In the genomic region with DNA sequence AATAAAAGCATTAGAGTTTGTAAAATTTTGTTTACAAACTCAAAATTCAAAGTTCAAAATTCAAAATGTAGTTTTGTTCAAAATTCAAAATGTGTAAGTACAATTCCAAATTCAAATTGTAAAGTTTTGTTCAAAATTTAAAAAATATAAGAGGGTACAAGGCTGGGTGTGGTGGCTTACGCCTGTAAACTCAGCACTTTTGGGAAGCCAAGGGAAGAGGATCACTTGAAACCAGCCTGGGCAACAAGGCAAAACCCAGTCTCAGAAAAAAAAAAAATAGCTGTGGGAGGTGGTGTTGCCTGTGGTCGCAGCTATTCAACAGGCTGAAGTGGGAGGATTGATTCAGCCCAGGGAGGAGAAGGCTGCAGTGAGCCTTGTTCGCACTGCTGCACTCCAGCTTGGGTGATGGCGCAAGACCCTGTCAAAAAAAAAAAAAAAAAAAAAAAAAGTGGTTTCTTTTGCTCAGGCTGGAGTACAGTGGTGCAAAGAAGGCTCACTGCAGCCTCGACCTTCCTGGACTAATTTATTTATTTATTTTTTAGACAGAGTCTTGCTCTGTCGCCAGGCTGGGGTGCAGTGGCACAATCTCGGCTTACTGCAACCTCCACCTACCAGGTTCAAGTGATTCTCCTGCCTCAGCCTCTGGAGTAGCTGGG, we compare ENCODE assay signal across 9 cellular contexts. TPM values are rescaled to one million over a fixed set of nuclear protein-coding genes. Genes with fewer than 3 reads are reported as not detected.
DNase-seq lines count a peak whose midpoint lies in the region; ATAC-seq, FAIRE-seq and TF ChIP-seq lines count a peak whose summit lies in the region.
"Had no signal": no experiment of that assay in that cellular context is flagged by ENCODE, and none has a peak within 500 bp of the region (broad histone marks: within the 10 kb centered on the region; RNA-seq: fewer than 3 reads in every experiment).

No MANE protein-coding gene starts in this region.

- no peaks in the 10 kb centered on the region for H3K9me1 ChIP-seq in K562 (ENCODE audit: control insufficient read depth, insufficient read depth, low read length)

- no peak overlapping the region for H3K9ac ChIP-seq in K562 (ENCODE audit: insufficient read depth in 1 of 2, low read depth in 2 of 2, low read length in 2 of 2)
- H3K9ac ChIP-seq: KMS-11 had no signal

- H3K36me3 ChIP-seq in left ventricle myocardium inferior (no peaks in the 10 kb centered on the region), K562 (ENCODE audit: control insufficient read depth, insufficient read depth, low read length) (no peaks in the 10 kb centered on the region)

- ATAC-seq in left cardiac atrium (peak; percentile 61 to 62), K562 (peak; percentile 70), HG03439 (IDR thresholded peaks at IDR 0.05; ENCODE audit: unreplicated experiment) (no peak), GM19395 (IDR thresholded peaks at IDR 0.05; ENCODE audit: unreplicated experiment) (no peak)

- in situ Hi-C loops in K562 (cut with MboI), result no loop called here

- WGBS in K562 (ENCODE audit: insufficient coverage, low coverage, missing lambda C conversion rate), result 38% methylated on average over 6 of the region's 7 CpGs

- POLR2A ChIA-PET in K562 (lab: Yijun Ruan, JAX), result interaction anchor here (0.6 to 1.6 kb wide), 6 partner anchors 9 to 176 kb away, joined by 3 to 7 read pairs (median 3); a partner anchor contains a TSS

- no peak overlapping the region for H3K4me2 ChIP-seq in K562 (ENCODE audit: insufficient read depth, low read length)
- H3K4me2 ChIP-seq: KMS-11 had no signal

- no peaks in the 10 kb centered on the region for H3K9me3 ChIP-seq in left ventricle myocardium inferior (replicated peaks)
- no peaks in the 10 kb centered on the region for H3K9me3 ChIP-seq in K562 (replicated peaks; ENCODE audit: control insufficient read depth, insufficient read depth, low read depth, low read length)

- TF ChIP-seq RAD21 in K562 (CRISPR knock-in tag; conservative IDR thresholded peaks at IDR 0.05 in 1 of 2, IDR thresholded peaks at IDR 0.05 in 1 of 2), result no peak

- no peak for DNase-seq in left cardiac atrium
- DNase-seq in left ventricle myocardium inferior, result no peak
- DNase-seq in K562 (ENCODE audit: extremely low read depth in 1 of 4, low spot score in 3 of 4), result peak in 1 of 4 experiments; percentile 62
- DNase-seq in NCI-H345 (lab: John Stamatoyannopoulos, UW), result no peak
- DNase-seq: CD4-positive, alpha-beta T cell; midbrain had no signal

- no peak for TF ChIP-seq POLR2A in K562 (conservative IDR thresholded peaks at IDR 0.05)

- H3K4me3 ChIP-seq in left ventricle myocardium inferior, result no peak overlapping the region
- H3K4me3 ChIP-seq in K562, result no peak overlapping the region

- FAIRE-seq in K562 (lab: Jason Lieb, UNC), result peak; percentile 65

- no TSS peak for BruUV-seq in K562 (replicated peaks; lab: Mats Ljungman, UMichigan)

- no peaks in the 10 kb centered on the region for H4K20me1 ChIP-seq in K562 (replicated peaks; ENCODE audit: control insufficient read depth, insufficient read depth, low read length)

- no peaks in the 10 kb centered on the region for H3K79me2 ChIP-seq in K562 (ENCODE audit: control insufficient read depth, insufficient read depth, low read length)

- intact Hi-C loops in left cardiac atrium (cut with DNase I) (loop anchor here in 1 of 2 donors (5.0 kb wide), 1 partner anchor 40 kb away; a partner anchor contains a TSS), left ventricle myocardium inferior (cut with micrococcal nuclease) (no loop called here), K562 (cut with micrococcal nuclease) (loop anchor here (10.0 kb wide), 1 partner anchor 288 kb away; a partner anchor contains a TSS)

- H3K4me1 ChIP-seq in left ventricle myocardium inferior (peaks cover 10% of the 10 kb centered on the region), K562 (replicated peaks in 1 of 2; ENCODE audit: control insufficient read depth in 2 of 2, insufficient read depth in 2 of 2, low read length in 2 of 2) (peaks cover 26 to 27% of the 10 kb centered on the region in 2 experiments)

- no peak for TF ChIP-seq EP300 in K562 (IDR thresholded peaks at IDR 0.05; ENCODE audit: low read length)

- TF ChIP-seq CTCF in left ventricle myocardium inferior (IDR thresholded peaks at IDR 0.05; ENCODE audit: borderline replicate concordance) (no peak), K562 (IDR thresholded peaks at IDR 0.05 in 2 of 3, conservative IDR thresholded peaks at IDR 0.05 in 1 of 3; ENCODE audit: insufficient read depth in 2 of 3, low read depth in 1 of 3, low read length in 3 of 3) (no peak)

- no peak overlapping the region for H3K27ac ChIP-seq in left ventricle myocardium inferior (replicated peaks)
- no peak overlapping the region for H3K27ac ChIP-seq in K562 (ENCODE audit: extremely low read depth, low read depth, low read length)
- H3K27ac ChIP-seq: KMS-11 had no signal

- no peak overlapping the region for H2AFZ ChIP-seq in K562 (ENCODE audit: low read depth, low read length)

- CTCF ChIA-PET in K562 (lab: Yijun Ruan, JAX; ENCODE audit: low intra/inter-chr PET ratio), result interaction anchor here (0.6 kb wide), 1 partner anchor 14 kb away, joined by 6 read pairs; no protein-coding TSS in a partner anchor

- H3K27me3 ChIP-seq in left ventricle myocardium inferior (ENCODE audit: low read depth), result peaks cover 31% of the 10 kb centered on the region
- H3K27me3 ChIP-seq in K562 (ENCODE audit: control insufficient read depth in 2 of 2, insufficient read depth in 2 of 2, low read length in 2 of 2), result no peaks in the 10 kb centered on the region

RNA-seq across cellular contexts. Expression of a gene that starts 5.4 kb away (rescaled TPM):
- total RNA-seq in left cardiac atrium (1 to 10 TPM; 2.5 to 4.6 TPM), left ventricle myocardium inferior (3.5 TPM), K562 (2014; rRNA removed) (4.6 and 9.6 TPM in 2 replicates), K562 (2014; rRNA removed; fragmentation: Illumina TruSeq; extraction: Trizol) (1.4 and 1.9 TPM in 2 replicates), K562 (2015; rRNA removed; fragmentation: Illumina TruSeq; extraction: Trizol) (6.3 and 7.0 TPM in 2 replicates), K562 (2021) (9.9 and 12.4 TPM in 2 replicates)
- 2.2 and 5.9 TPM in 2 replicates for total RNA-seq in K562 (2011; cell fraction: chromatin; rRNA removed; ENCODE audit: low replicate concordance)
- total RNA-seq in K562 (2011; cell fraction: nucleolus; rRNA removed), result 6.8 and 7.0 TPM in 2 replicates
- total RNA-seq in K562 (2011; cell fraction: nucleoplasm; rRNA removed), result 2.7 and 2.9 TPM in 2 replicates
- polyA plus RNA-seq in K562 (2011; rRNA removed) (2.6 and 4.1 TPM in 2 replicates), K562 (2014; fragmentation: Illumina TruSeq; extraction: Trizol) (7.0 and 12.4 TPM in 2 replicates), K562 (2014; fragmentation: Nextera tagmentation; extraction: Ambion mirVana) (under 1 TPM in 1 of 2 experiments, not detected in 1; 0.03 TPM), K562 (2014; rRNA removed) (9.1 and 10.4 TPM in 2 replicates)
- 4.1 and 8.1 TPM in 2 replicates for polyA plus RNA-seq in K562 (2011; cell fraction: cytosol; rRNA removed)
- polyA plus RNA-seq in K562 (2011; cell fraction: nucleus; rRNA removed), result 3.8 and 4.9 TPM in 2 replicates
- polyA plus RNA-seq in K562 (2012), result 15.0 and 15.4 TPM in 2 replicates
- 2.7 and 3.1 TPM in 2 replicates for polyA minus RNA-seq in K562 (2011; rRNA and poly(A)+ RNA removed)
- 6.1 and 6.5 TPM in 2 replicates for polyA minus RNA-seq in K562 (2011; cell fraction: cytosol; rRNA and poly(A)+ RNA removed)
- 5.0 and 8.6 TPM in 2 replicates for polyA minus RNA-seq in K562 (2011; cell fraction: nucleus; rRNA and poly(A)+ RNA removed)

RNA-seq across cellular contexts. Expression of a gene that starts 9.8 kb away (rescaled TPM):
- total RNA-seq in left cardiac atrium (10 to 100 TPM; 12.9 to 20.2 TPM), left ventricle myocardium inferior (15.6 TPM), K562 (2014; rRNA removed) (42.0 and 61.8 TPM in 2 replicates), K562 (2014; rRNA removed; fragmentation: Illumina TruSeq; extraction: Trizol) (16.5 and 24.5 TPM in 2 replicates), K562 (2015; rRNA removed; fragmentation: Illumina TruSeq; extraction: Trizol) (38.5 and 42.9 TPM in 2 replicates), K562 (2021) (61.7 and 63.8 TPM in 2 replicates)
- 69.0 and 119 TPM in 2 replicates for total RNA-seq in K562 (2011; cell fraction: chromatin; rRNA removed; ENCODE audit: low replicate concordance)
- 74.9 and 75.4 TPM in 2 replicates for total RNA-seq in K562 (2011; cell fraction: nucleolus; rRNA removed)
- 62.5 and 71.7 TPM in 2 replicates for total RNA-seq in K562 (2011; cell fraction: nucleoplasm; rRNA removed)
- polyA plus RNA-seq in K562 (2011; rRNA removed) (29.1 and 49.4 TPM in 2 replicates), K562 (2014; fragmentation: Illumina TruSeq; extraction: Trizol) (56.5 and 61.4 TPM in 2 replicates), K562 (2014; fragmentation: Nextera tagmentation; extraction: Ambion mirVana) (1 to 10 TPM; 2.1 to 4.1 TPM), K562 (2014; rRNA removed) (41.2 and 44.9 TPM in 2 replicates)
- polyA plus RNA-seq in K562 (2011; cell fraction: cytosol; rRNA removed), result 39.1 and 46.6 TPM in 2 replicates
- 121 and 148 TPM in 2 replicates for polyA plus RNA-seq in K562 (2011; cell fraction: nucleus; rRNA removed)
- 70.5 and 80.9 TPM in 2 replicates for polyA plus RNA-seq in K562 (2012)
- polyA minus RNA-seq in K562 (2011; rRNA and poly(A)+ RNA removed), result 31.6 and 42.3 TPM in 2 replicates
- 38.8 and 54.2 TPM in 2 replicates for polyA minus RNA-seq in K562 (2011; cell fraction: cytosol; rRNA and poly(A)+ RNA removed)
- polyA minus RNA-seq in K562 (2011; cell fraction: nucleus; rRNA and poly(A)+ RNA removed), result 16.0 and 25.3 TPM in 2 replicates

RNA-seq across cellular contexts. Expression of a gene that starts 20.2 kb away (rescaled TPM):
- total RNA-seq in left cardiac atrium (10 to 100 TPM; 12.3 to 30.0 TPM), left ventricle myocardium inferior (9.7 TPM), K562 (2014; rRNA removed) (0.05 and 0.20 TPM in 2 replicates), K562 (2014; rRNA removed; fragmentation: Illumina TruSeq; extraction: Trizol) (0.40 TPM in 1 of 2 replicates, not detected in the other), K562 (2015; rRNA removed; fragmentation: Illumina TruSeq; extraction: Trizol) (0.58 and 0.72 TPM in 2 replicates), K562 (2021) (1.1 and 1.2 TPM in 2 replicates)
- total RNA-seq in K562 (2011; cell fraction: chromatin; rRNA removed; ENCODE audit: low replicate concordance), result 0.81 and 1.5 TPM in 2 replicates
- 0.66 and 1.5 TPM in 2 replicates for total RNA-seq in K562 (2011; cell fraction: nucleolus; rRNA removed)
- total RNA-seq in K562 (2011; cell fraction: nucleoplasm; rRNA removed), result 0.66 and 0.84 TPM in 2 replicates
- polyA plus RNA-seq in K562 (2011; rRNA removed) (0.38 and 0.47 TPM in 2 replicates), K562 (2014; fragmentation: Illumina TruSeq; extraction: Trizol) (0.36 and 0.40 TPM in 2 replicates), K562 (2014; fragmentation: Nextera tagmentation; extraction: Ambion mirVana) (under 1 TPM in 1 of 2 experiments, not detected in 1; 0.27 TPM), K562 (2014; rRNA removed) (0.11 and 0.28 TPM in 2 replicates)
- polyA plus RNA-seq in K562 (2011; cell fraction: cytosol; rRNA removed), result 0.34 and 0.53 TPM in 2 replicates
- polyA plus RNA-seq in K562 (2011; cell fraction: nucleus; rRNA removed), result 0.46 and 0.76 TPM in 2 replicates
- polyA plus RNA-seq in K562 (2012), result 0.44 and 4.6 TPM in 2 replicates
- polyA minus RNA-seq in K562 (2011; rRNA and poly(A)+ RNA removed), result 0.14 and 0.15 TPM in 2 replicates
- 1.2 TPM in 1 of 2 replicates, not detected in the other for polyA minus RNA-seq in K562 (2011; cell fraction: cytosol; rRNA and poly(A)+ RNA removed)
- 0.13 and 0.44 TPM in 2 replicates for polyA minus RNA-seq in K562 (2011; cell fraction: nucleus; rRNA and poly(A)+ RNA removed)

RNA-seq across cellular contexts. Expression of a gene that starts 28.5 kb away (rescaled TPM):
- total RNA-seq in left cardiac atrium (not detected), left ventricle myocardium inferior (0.08 TPM), K562 (2014; rRNA removed) (7.9 and 9.8 TPM in 2 replicates), K562 (2014; rRNA removed; fragmentation: Illumina TruSeq; extraction: Trizol) (7.3 and 10.3 TPM in 2 replicates), K562 (2015; rRNA removed; fragmentation: Illumina TruSeq; extraction: Trizol) (9.2 and 11.2 TPM in 2 replicates), K562 (2021) (13.6 and 18.6 TPM in 2 replicates)
- total RNA-seq in K562 (2011; cell fraction: chromatin; rRNA removed; ENCODE audit: low replicate concordance), result 13.6 and 22.5 TPM in 2 replicates
- total RNA-seq in K562 (2011; cell fraction: nucleolus; rRNA removed), result 16.0 and 16.6 TPM in 2 replicates
- total RNA-seq in K562 (2011; cell fraction: nucleoplasm; rRNA removed), result 10.0 and 15.2 TPM in 2 replicates
- polyA plus RNA-seq in K562 (2011; rRNA removed) (11.2 and 13.0 TPM in 2 replicates), K562 (2014; fragmentation: Illumina TruSeq; extraction: Trizol) (12.1 and 13.0 TPM in 2 replicates), K562 (2014; fragmentation: Nextera tagmentation; extraction: Ambion mirVana) (10 to 100 TPM in 1 of 2 experiments, 1 to 10 TPM in 1; 9.0 to 12.8 TPM), K562 (2014; rRNA removed) (13.6 TPM in 2 replicates)
- polyA plus RNA-seq in K562 (2011; cell fraction: cytosol; rRNA removed), result 9.9 and 10.0 TPM in 2 replicates
- polyA plus RNA-seq in K562 (2011; cell fraction: nucleus; rRNA removed), result 15.2 and 17.2 TPM in 2 replicates
- 10.3 and 17.3 TPM in 2 replicates for polyA plus RNA-seq in K562 (2012)
- 2.9 and 3.4 TPM in 2 replicates for polyA minus RNA-seq in K562 (2011; rRNA and poly(A)+ RNA removed)
- polyA minus RNA-seq in K562 (2011; cell fraction: cytosol; rRNA and poly(A)+ RNA removed), result 1.4 and 4.3 TPM in 2 replicates
- 4.2 and 5.8 TPM in 2 replicates for polyA minus RNA-seq in K562 (2011; cell fraction: nucleus; rRNA and poly(A)+ RNA removed)

RNA-seq across cellular contexts. Expression of a gene that starts 38.6 kb away (rescaled TPM):
- total RNA-seq in left cardiac atrium, result 100 to 1,000 TPM in 1 of 2 donors, 10 to 100 TPM in 1; 50.3 to 113 TPM
- 3.7 TPM for total RNA-seq in left ventricle myocardium inferior
- total RNA-seq in K562 (2011; cell fraction: chromatin; rRNA removed; ENCODE audit: low replicate concordance), result 0.88 and 2.0 TPM in 2 replicates
- 1.2 and 1.4 TPM in 2 replicates for total RNA-seq in K562 (2011; cell fraction: nucleolus; rRNA removed)
- 0.95 TPM in 1 of 2 replicates, not detected in the other for total RNA-seq in K562 (2011; cell fraction: nucleoplasm; rRNA removed)
- total RNA-seq in K562 (2014; rRNA removed), result not detected in 2 replicates
- not detected in 2 replicates for total RNA-seq in K562 (2014; rRNA removed; fragmentation: Illumina TruSeq; extraction: Trizol)
- total RNA-seq in K562 (2015; rRNA removed; fragmentation: Illumina TruSeq; extraction: Trizol), result 0.22 TPM in 1 of 2 replicates, not detected in the other
- 0.91 and 1.1 TPM in 2 replicates for total RNA-seq in K562 (2021)
- 0.20 and 0.21 TPM in 2 replicates for polyA plus RNA-seq in K562 (2011; rRNA removed)
- not detected in 2 replicates for polyA plus RNA-seq in K562 (2011; cell fraction: cytosol; rRNA removed)
- polyA plus RNA-seq in K562 (2011; cell fraction: nucleus; rRNA removed), result 0.88 and 2.2 TPM in 2 replicates
- 0.69 and 1.1 TPM in 2 replicates for polyA plus RNA-seq in K562 (2012)
- 0.17 TPM in 1 of 2 replicates, not detected in the other for polyA plus RNA-seq in K562 (2014; fragmentation: Illumina TruSeq; extraction: Trizol)
- under 1 TPM; 0.08 to 0.38 TPM for polyA plus RNA-seq in K562 (2014; fragmentation: Nextera tagmentation; extraction: Ambion mirVana)
- 0.16 TPM in 1 of 2 replicates, not detected in the other for polyA plus RNA-seq in K562 (2014; rRNA removed)
- not detected in 2 replicates for polyA minus RNA-seq in K562 (2011; rRNA and poly(A)+ RNA removed)
- 0.48 and 4.1 TPM in 2 replicates for polyA minus RNA-seq in K562 (2011; cell fraction: cytosol; rRNA and poly(A)+ RNA removed)
- 0.67 TPM in 1 of 2 replicates, not detected in the other for polyA minus RNA-seq in K562 (2011; cell fraction: nucleus; rRNA and poly(A)+ RNA removed)

Comparison
In these comparisons a context has a peak if more than half of its experiments do, and no peak if none do; other contexts are left out.
1. ATAC-seq: peak in left cardiac atrium (2 of 2) and K562 (single experiment); none in HG03439 (single experiment) and GM19395 (single experiment).